Comparison of ENCODE assay signal across 19 cellular contexts in genomic region chr15:65613365-65613764, GRCh38. TPM values are rescaled to one million over a fixed set of nuclear protein-coding genes. Genes with fewer than 3 reads are reported as not detected.
DNase-seq lines count a peak whose midpoint lies in the region; ATAC-seq and TF ChIP-seq lines count a peak whose summit lies in the region.
"Had no signal": no experiment of that assay in that cellular context is flagged by ENCODE, and none has a peak within 500 bp of the region (broad histone marks: within the 10 kb centered on the region; RNA-seq: fewer than 3 reads in every experiment).

No MANE protein-coding gene starts in this region.

- no peak overlapping the region for H3K27ac ChIP-seq in CD4-positive, CD25-positive, alpha-beta regulatory T cell (ENCODE audit: insufficient read depth, low read length, poor library complexity, severe bottlenecking)
- H3K27ac ChIP-seq in HL-60 (replicated peaks): 0 out of 2 replicates have a peak overlapping the region, but pooled peaks have one; percentile 1
- no peak overlapping the region for H3K27ac ChIP-seq in OCI-LY1 (ENCODE audit: low read depth, low read length, poor library complexity, severe bottlenecking)
- H3K27ac ChIP-seq in mesenchymal stem cell (ENCODE audit: low read length, poor library complexity, severe bottlenecking): no peak overlapping the region
- H3K27ac ChIP-seq: A549, Peyer's patch had no signal

- no peak for DNase-seq in CD4-positive, CD25-positive, alpha-beta regulatory T cell
- DNase-seq in HL-60 (ENCODE audit: low read depth in 1 of 2, low spot score in 1 of 2) (peak in 1 of 2 experiments; percentile 17), mesenchymal stem cell (no peak)
- DNase-seq in activated CD4-positive, alpha-beta T cell treated with anti-CD3 and anti-CD28 coated beads for 48 hours: no peak
- DNase-seq in stimulated activated CD4-positive, alpha-beta T cell treated with anti-CD3 and anti-CD28 coated beads, Interleukin-4, amount 100 ng/mL, for 24 hours: no peak
- DNase-seq in activated CD4-positive, CD25-positive, alpha-beta regulatory T cell treated with anti-CD3 and anti-CD28 coated beads, Interleukin-2, amount 50 U/mL, for 72 hours: no peak
- DNase-seq: GOT3, NCI-H1105 treated with DMSO at 0.1 percent for 48 hours, NCI-H1930, NCI-H2171, NCI-H446 treated with DMSO at 0.1 percent for 48 hours, NCI-H748 treated with DMSO at 0.1 percent for 48 hours, Peyer's patch, Right ventricle myocardium superior, SK-N-SH had no signal

- ATAC-seq in CD4-positive, CD25-positive, alpha-beta regulatory T cell (ENCODE audit: low read depth in 2 of 2): no peak
- ATAC-seq in GM19351 (IDR thresholded peaks at IDR 0.05; ENCODE audit: unreplicated experiment): no peak
- ATAC-seq: A549 had no signal

- H2AFZ ChIP-seq in OCI-LY1 (ENCODE audit: low read length) (no peak overlapping the region), mesenchymal stem cell (ENCODE audit: low read depth, low read length) (no peak overlapping the region)

- no peak overlapping the region for H3K4me3 Mint-ChIP-seq in CD4-positive, CD25-positive, alpha-beta regulatory T cell

- H2AK5ac ChIP-seq in mesenchymal stem cell (ENCODE audit: low read length, severe bottlenecking): no peak overlapping the region

- peaks cover 7% of the 10 kb centered on the region for H3K36me3 Mint-ChIP-seq in CD4-positive, CD25-positive, alpha-beta regulatory T cell
- H3K36me3 Mint-ChIP-seq: IgD-negative memory B cell had no signal

- H2BK15ac ChIP-seq in mesenchymal stem cell (ENCODE audit: low read depth, poor library complexity, severe bottlenecking): no peak overlapping the region

- 81% methylated on average over 2 of the region's 4 CpGs for WGBS in mesenchymal stem cell

- no peaks in the 10 kb centered on the region for H4K20me1 ChIP-seq in OCI-LY1 (ENCODE audit: insufficient read depth, low read length)

- no peak overlapping the region for H4K8ac ChIP-seq in mesenchymal stem cell (ENCODE audit: low read length)

- H3K9ac ChIP-seq in OCI-LY1 (ENCODE audit: low read length) (no peak overlapping the region), mesenchymal stem cell (ENCODE audit: low read length) (peak overlapping the region; percentile 95)
- H3K9ac ChIP-seq: SK-N-SH had no signal

- H3K4me2 ChIP-seq in OCI-LY1 (ENCODE audit: low read length) (peak overlapping the region; percentile 13; the same call in 1 of the 2 replicates), mesenchymal stem cell (ENCODE audit: low read length, poor library complexity, severe bottlenecking) (no peak overlapping the region)
- H3K4me2 ChIP-seq: A549, SK-N-SH had no signal

- H3K4me3 ChIP-seq in CD4-positive, CD25-positive, alpha-beta regulatory T cell (ENCODE audit: low read depth, low read length): no peak overlapping the region
- no peak overlapping the region for H3K4me3 ChIP-seq in HL-60 (replicated peaks; ENCODE audit: insufficient read depth, low read length)
- H3K4me3 ChIP-seq in OCI-LY1 (ENCODE audit: low read depth, low read length, poor library complexity, severe bottlenecking): no peak overlapping the region
- no peak overlapping the region for H3K4me3 ChIP-seq in mesenchymal stem cell (ENCODE audit: insufficient read depth in 1 of 2, low read depth in 1 of 2, low read length in 2 of 2)
- H3K4me3 ChIP-seq: A549, Peyer's patch had no signal

- 0 out of 2 replicates have a peak, but pooled peaks cover 4% of the 10 kb centered on the region for H3K79me2 ChIP-seq in OCI-LY1 (ENCODE audit: insufficient read depth, low read length)

- no peak overlapping the region for H3K23ac ChIP-seq in mesenchymal stem cell (ENCODE audit: low read length in 2 of 2)

- peaks cover 12% of the 10 kb centered on the region for H3K79me1 ChIP-seq in mesenchymal stem cell (replicated peaks; ENCODE audit: low read length, poor library complexity, severe bottlenecking)

- peaks cover 20% of the 10 kb centered on the region for H3K4me1 ChIP-seq in CD4-positive, CD25-positive, alpha-beta regulatory T cell (ENCODE audit: control insufficient read depth, insufficient read depth, low read length, poor library complexity, severe bottlenecking)
- H3K4me1 ChIP-seq in OCI-LY1 (ENCODE audit: insufficient read depth, low read length, severe bottlenecking) (peaks cover 42% of the 10 kb centered on the region), mesenchymal stem cell (ENCODE audit: control insufficient read depth, insufficient read depth, low read depth, low read length) (peaks cover 18% of the 10 kb centered on the region)

- H3K36me3 ChIP-seq in CD4-positive, CD25-positive, alpha-beta regulatory T cell (ENCODE audit: control insufficient read depth, insufficient read depth, low read length): no peaks in the 10 kb centered on the region
- no peaks in the 10 kb centered on the region for H3K36me3 ChIP-seq in OCI-LY1 (ENCODE audit: insufficient read depth, low read length)
- H3K36me3 ChIP-seq in mesenchymal stem cell (ENCODE audit: control insufficient read depth in 1 of 2, insufficient read depth in 2 of 2, low read depth in 1 of 2, low read length in 2 of 2): peaks cover 0 to 4% of the 10 kb centered on the region in 2 experiments
- H3K36me3 ChIP-seq: Peyer's patch had no signal

- no peak overlapping the region for H3K14ac ChIP-seq in mesenchymal stem cell (ENCODE audit: low read length in 2 of 2)

- no peaks in the 10 kb centered on the region for H3K9me2 ChIP-seq in OCI-LY1 (ENCODE audit: low read depth, low read length)
- H3K9me2 ChIP-seq: SK-N-SH had no signal

- H3K27me3 Mint-ChIP-seq in CD4-positive, CD25-positive, alpha-beta regulatory T cell: no peaks in the 10 kb centered on the region
- H3K27me3 Mint-ChIP-seq: IgD-negative memory B cell had no signal

- TF ChIP-seq CTCF in HL-60 (IDR thresholded peaks at IDR 0.05; ENCODE audit: insufficient read depth, low read length): no peak
- TF ChIP-seq CTCF in OCI-LY1 (IDR thresholded peaks at IDR 0.05; ENCODE audit: low read length): no peak

- no peak overlapping the region for H2BK12ac ChIP-seq in mesenchymal stem cell (ENCODE audit: low read length in 2 of 2)

- H4K91ac ChIP-seq in mesenchymal stem cell (ENCODE audit: low read length): no peak overlapping the region

- no peaks in the 10 kb centered on the region for H3K9me3 Mint-ChIP-seq in CD4-positive, CD25-positive, alpha-beta regulatory T cell

- no peaks in the 10 kb centered on the region for H3F3A ChIP-seq in OCI-LY1 (ENCODE audit: insufficient read depth, low read length)

- no peaks in the 10 kb centered on the region for H3K9me3 ChIP-seq in CD4-positive, CD25-positive, alpha-beta regulatory T cell (ENCODE audit: control insufficient read depth in 2 of 2, low read length in 2 of 2)
- H3K9me3 ChIP-seq in OCI-LY1 (ENCODE audit: low read length) (no peaks in the 10 kb centered on the region), mesenchymal stem cell (ENCODE audit: control insufficient read depth, low read length) (no peaks in the 10 kb centered on the region)
- H3K9me3 ChIP-seq: A549, Peyer's patch, SK-N-SH had no signal

- no peak overlapping the region for H2BK5ac ChIP-seq in mesenchymal stem cell (ENCODE audit: low read depth, low read length, poor library complexity, severe bottlenecking)

- peaks cover 15 to 45% (median 29%) of the 10 kb centered on the region in 4 donors for H3K4me1 Mint-ChIP-seq in CD4-positive, CD25-positive, alpha-beta regulatory T cell

- H3K27me3 ChIP-seq in CD4-positive, CD25-positive, alpha-beta regulatory T cell (ENCODE audit: control insufficient read depth, insufficient read depth, low read length): no peaks in the 10 kb centered on the region
- H3K27me3 ChIP-seq in HL-60 (ENCODE audit: insufficient read depth, poor library complexity, severe bottlenecking) (no peaks in the 10 kb centered on the region), OCI-LY1 (ENCODE audit: insufficient read depth, low read length) (no peaks in the 10 kb centered on the region), mesenchymal stem cell (ENCODE audit: control insufficient read depth in 1 of 2, insufficient read depth in 1 of 2, low read length in 2 of 2) (no peaks in the 10 kb centered on the region)
- H3K27me3 ChIP-seq: Peyer's patch had no signal

- peak overlapping the region in 2 of 3 donors; percentile 71 to 99 for H3K27ac Mint-ChIP-seq in CD4-positive, CD25-positive, alpha-beta regulatory T cell

- no peak overlapping the region for H3K4ac ChIP-seq in mesenchymal stem cell (ENCODE audit: low read depth in 1 of 2, low read length in 2 of 2)

- no peak overlapping the region for H2BK120ac ChIP-seq in mesenchymal stem cell (ENCODE audit: low read depth, low read length)

- no peak overlapping the region for H3K18ac ChIP-seq in mesenchymal stem cell (ENCODE audit: low read depth in 1 of 2, low read length in 2 of 2)

RNA-seq across cellular contexts. Expression of gene INTS14, which starts 2.4 kb away (rescaled TPM):
- 22.7 TPM for total RNA-seq in CD4-positive, CD25-positive, alpha-beta regulatory T cell
- 10 to 100 TPM; 28.2 to 40.6 (median 33.2) TPM for polyA plus RNA-seq in CD4-positive, CD25-positive, alpha-beta regulatory T cell
- polyA plus RNA-seq in mesenchymal stem cell (2013, experiment 1 of 2): 22.2 TPM
- polyA plus RNA-seq in mesenchymal stem cell (2013, experiment 2 of 2): 22.1 TPM

RNA-seq across cellular contexts. Expression of gene SLC24A1, which starts 8.4 kb away (rescaled TPM):
- total RNA-seq in CD4-positive, CD25-positive, alpha-beta regulatory T cell: 5.2 TPM
- 1 to 10 TPM; 1.5 to 3.8 (median 2.0) TPM for polyA plus RNA-seq in CD4-positive, CD25-positive, alpha-beta regulatory T cell
- polyA plus RNA-seq in mesenchymal stem cell (2013, experiment 1 of 2): 6.1 TPM
- polyA plus RNA-seq in mesenchymal stem cell (2013, experiment 2 of 2): 5.1 TPM
